Comparison of ENCODE assay signal across 8 cellular contexts in genomic region chr17:7204828-7205461, GRCh38. TPM values are rescaled to one million over a fixed set of nuclear protein-coding genes. Genes with fewer than 3 reads are reported as not detected.
DNase-seq lines count a peak whose midpoint lies in the region; ATAC-seq and TF ChIP-seq lines count a peak whose summit lies in the region.

No MANE protein-coding gene starts in this region.

- no peaks in the 10 kb centered on the region for H3F3A ChIP-seq in MM.1S (ENCODE audit: insufficient read depth, low read length)

- H3K27ac Mint-ChIP-seq in immature natural killer cell = peak overlapping the region; percentile 93 to 99 (median 97)

- no peaks in the 10 kb centered on the region for H3K9me2 ChIP-seq in MM.1S (replicated peaks; ENCODE audit: insufficient read depth, low read length)

- H3K36me3 ChIP-seq in MM.1S (replicated peaks; ENCODE audit: insufficient read depth, low read length) = no peaks in the 10 kb centered on the region

- peak overlapping the region; percentile 62 for H2AFZ ChIP-seq in MM.1S (ENCODE audit: low read length)

- peak overlapping the region; percentile 34; the same call in 1 of the 2 replicates for H3K9ac ChIP-seq in MM.1S (ENCODE audit: low read length)

- H3K4me1 Mint-ChIP-seq in immature natural killer cell = peaks cover 31 to 37% of the 10 kb centered on the region in 2 donors

- DNase-seq in DMS153 (lab: John Stamatoyannopoulos, UW) (peak; percentile 66), MM.1S (peak; percentile 56), cardiac fibroblast (ENCODE audit: low read depth in 2 of 2) (peak; percentile 83 to 89), immature natural killer cell (peak; percentile 96 to 97 (median 97)), smooth muscle cell of the brain vasculature (ENCODE audit: low read depth, low spot score) (peak; percentile 66), glomerular visceral epithelial cell (ENCODE audit: extremely low spot score) (no peak)

- peak overlapping the region; percentile 87 to 91 (median 90) for H3K4me3 Mint-ChIP-seq in immature natural killer cell

- H3K36me3 Mint-ChIP-seq in immature natural killer cell = no peaks in the 10 kb centered on the region

- peaks cover 14 to 18% (median 16%) of the 10 kb centered on the region in 3 donors for H3K27me3 Mint-ChIP-seq in immature natural killer cell (ENCODE audit: low read depth in 3 of 3)

- TF ChIP-seq CTCF in MM.1S (IDR thresholded peaks at IDR 0.05; ENCODE audit: low read length) (no peak), WI38 (IDR thresholded peaks at IDR 0.05; ENCODE audit: low read depth, low read length) (no peak), cardiac fibroblast (IDR thresholded peaks at IDR 0.05; ENCODE audit: low read depth, low read length) (no peak)

- ATAC-seq in GM21526 (IDR thresholded peaks at IDR 0.05; ENCODE audit: low FRiP score, unreplicated experiment) = peak; percentile 71

- H3K9me3 ChIP-seq in MM.1S (replicated peaks; ENCODE audit: insufficient read depth, low read length) = no peaks in the 10 kb centered on the region

- no peak overlapping the region for H3K27ac ChIP-seq in MM.1S (ENCODE audit: low read length)

- H3K4me1 ChIP-seq in MM.1S (ENCODE audit: low read length) = no peaks in the 10 kb centered on the region; the same call in 1 of the 2 replicates

- no peaks in the 10 kb centered on the region for H4K20me1 ChIP-seq in MM.1S (ENCODE audit: insufficient read depth, low read length)

- no peaks in the 10 kb centered on the region for H3K9me3 Mint-ChIP-seq in immature natural killer cell

- H3K4me3 ChIP-seq in MM.1S (ENCODE audit: low read length) (peak overlapping the region; percentile 55), WI38 (ENCODE audit: low read depth, low read length) (peak overlapping the region; percentile 57), cardiac fibroblast (replicated peaks in 1 of 2; ENCODE audit: low read depth in 2 of 2, low read length in 2 of 2) (peak overlapping the region; percentile 44 to 60)

- no peaks in the 10 kb centered on the region for H3K79me2 ChIP-seq in MM.1S (ENCODE audit: low read length)

- peak overlapping the region; percentile 87 for H3K4me2 ChIP-seq in MM.1S (ENCODE audit: low read depth, low read length)

- peaks cover 85% of the 10 kb centered on the region for H3K27me3 ChIP-seq in MM.1S (replicated peaks; ENCODE audit: insufficient read depth, low read length)

RNA-seq across cellular contexts. Expression of gene DLG4, which starts 14.7 kb away (rescaled TPM):
- under 1 TPM in 1 of 3 donors, not detected in 2; 0.36 TPM for polyA plus RNA-seq in immature natural killer cell

RNA-seq across cellular contexts. Expression of gene ACADVL, which starts 14.8 kb away (rescaled TPM):
- 100 to 1,000 TPM; 138 to 180 (median 141) TPM for polyA plus RNA-seq in immature natural killer cell

RNA-seq across cellular contexts. Expression of gene ASGR1, which starts 25.8 kb away (rescaled TPM):
- polyA plus RNA-seq in immature natural killer cell = under 1 TPM; 0.55 to 0.84 (median 0.81) TPM

RNA-seq across cellular contexts. Expression of gene DVL2, which starts 29.4 kb away (rescaled TPM):
- polyA plus RNA-seq in immature natural killer cell = 10 to 100 TPM; 19.4 to 28.5 (median 25.2) TPM

RNA-seq across cellular contexts. Expression of gene PHF23, which starts 34.3 kb away (rescaled TPM):
- polyA plus RNA-seq in immature natural killer cell = 10 to 100 TPM; 11.9 to 41.4 (median 17.7) TPM
